ENCODE assay signal across 9 cellular contexts in the genomic region with DNA sequence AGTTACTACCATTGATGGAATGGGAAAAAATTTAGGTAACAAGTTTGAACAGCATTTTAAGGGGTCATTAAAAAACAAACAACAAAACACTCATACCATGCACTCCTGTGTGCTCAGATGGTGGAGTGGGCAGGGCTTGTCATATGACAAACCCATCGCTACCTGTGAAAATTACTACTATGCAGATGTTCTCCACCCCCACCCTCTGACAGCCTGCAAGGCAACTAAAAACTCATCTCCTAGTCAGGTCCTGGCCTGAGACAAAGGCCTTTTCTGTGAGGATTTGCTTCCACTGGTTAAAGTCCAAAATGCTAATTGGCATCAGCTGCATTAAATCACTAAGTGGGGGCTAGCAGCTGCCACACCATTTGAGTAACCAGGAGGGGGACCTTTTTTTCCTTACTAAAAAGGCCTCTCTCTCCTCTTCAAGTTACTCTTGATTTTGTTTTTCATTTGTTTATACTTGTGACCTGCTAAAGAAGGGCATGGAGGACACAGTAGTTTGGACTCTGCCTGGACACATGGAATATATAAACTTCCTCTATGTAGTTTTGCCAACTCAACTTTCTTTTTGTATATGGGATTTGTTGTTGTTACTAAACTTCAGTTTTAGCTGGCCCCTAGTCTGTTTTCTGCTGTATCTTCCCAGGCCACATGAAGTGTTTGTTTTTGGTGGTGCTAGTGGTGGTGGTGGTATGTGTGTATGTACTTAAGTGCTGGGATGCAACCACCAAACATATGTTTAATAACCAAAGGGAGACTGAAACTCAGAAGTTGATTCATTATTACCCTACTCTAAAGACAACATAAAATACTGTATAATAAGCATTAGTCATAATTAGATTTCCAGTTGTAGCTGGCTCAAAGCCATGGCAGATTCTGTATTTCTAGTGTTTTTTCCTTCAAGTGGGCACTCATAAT.
DNase-seq lines count a peak whose midpoint lies in the region; ATAC-seq and TF ChIP-seq lines count a peak whose summit lies in the region.
"Had no signal": no experiment of that assay in that cellular context is flagged by ENCODE, and none has a peak within 500 bp of the region (broad histone marks: within the 10 kb centered on the region; RNA-seq: fewer than 3 reads in every experiment).

No MANE protein-coding gene starts in this region.

- no peak for ATAC-seq in left lung
- no peak for ATAC-seq in GM18517 (IDR thresholded peaks at IDR 0.05; ENCODE audit: unreplicated experiment)

- H3K4me3 ChIP-seq in AG04449 (ENCODE audit: low read depth, low read length) = no peak overlapping the region
- H3K4me3 ChIP-seq in MG63 = no peak overlapping the region
- H3K4me3 ChIP-seq in left lung = no peak overlapping the region

- H3K36me3 ChIP-seq in MG63 (peaks cover 3% of the 10 kb centered on the region; the same call in 1 of the 2 replicates), left lung (no peaks in the 10 kb centered on the region)

- intact Hi-C loops in left lung (cut with DNase I) = no loop called here

- TF ChIP-seq CTCF in AG04449 (IDR thresholded peaks at IDR 0.05; ENCODE audit: insufficient read depth, low read length, missing control alignments) = no peak
- TF ChIP-seq CTCF in left lung (IDR thresholded peaks at IDR 0.05) = no peak

- CTCF ChIA-PET in AG04449 (lab: Yijun Ruan, JAX) = interaction anchor here (0.6 to 7.8 kb wide), 3 partner anchors 11 to 400 kb away, joined by 3 to 54 read pairs (median 5); no protein-coding TSS in a partner anchor

- POLR2A ChIA-PET in AG04449 (lab: Yijun Ruan, JAX) = interaction anchor here (0.6 kb wide), 1 partner anchor 484 kb away, joined by 3 read pairs; no protein-coding TSS in a partner anchor

- H3K9me3 ChIP-seq in MG63 = no peaks in the 10 kb centered on the region
- no peaks in the 10 kb centered on the region for H3K9me3 ChIP-seq in left lung

- H3K27me3 ChIP-seq in MG63 = no peaks in the 10 kb centered on the region
- H3K27me3 ChIP-seq in left lung = no peaks in the 10 kb centered on the region

- DNase-seq in AG04449 (ENCODE audit: low read depth, low spot score) (peak; percentile 65), MG63 (peak; percentile 56), amniotic epithelial cell (ENCODE audit: low read depth) (peak; percentile 60), left kidney (ENCODE audit: low read depth, low spot score) (peak; percentile 39), left lung (no peak), T1000 (lab: John Stamatoyannopoulos, UW) (no peak)
- no peak for DNase-seq in activated naive CD4-positive, alpha-beta T cell treated with anti-CD3 and anti-CD28 coated beads, Interleukin-2, amount 50 U/mL, for 16 hours

- H3K27ac ChIP-seq in left lung = no peak overlapping the region
- H3K27ac ChIP-seq: parathyroid adenoma had no signal

- peaks cover 5 to 33% of the 10 kb centered on the region in 2 donors for H3K4me1 ChIP-seq in left lung

Comparison
In these comparisons a context has a peak if more than half of its experiments do, and no peak if none do; other contexts are left out.
1. DNase-seq: peak in AG04449 (single experiment), MG63 (single experiment), amniotic epithelial cell (single experiment) and left kidney (single experiment); none in left lung (0 of 2), T1000 (single experiment) and activated naive CD4-positive, alpha-beta T cell treated with anti-CD3 and anti-CD28 coated beads, Interleukin-2, amount 50 U/mL, for 16 hours (single experiment).